13 cellular contexts compared by ENCODE assay signal in the genomic region with DNA sequence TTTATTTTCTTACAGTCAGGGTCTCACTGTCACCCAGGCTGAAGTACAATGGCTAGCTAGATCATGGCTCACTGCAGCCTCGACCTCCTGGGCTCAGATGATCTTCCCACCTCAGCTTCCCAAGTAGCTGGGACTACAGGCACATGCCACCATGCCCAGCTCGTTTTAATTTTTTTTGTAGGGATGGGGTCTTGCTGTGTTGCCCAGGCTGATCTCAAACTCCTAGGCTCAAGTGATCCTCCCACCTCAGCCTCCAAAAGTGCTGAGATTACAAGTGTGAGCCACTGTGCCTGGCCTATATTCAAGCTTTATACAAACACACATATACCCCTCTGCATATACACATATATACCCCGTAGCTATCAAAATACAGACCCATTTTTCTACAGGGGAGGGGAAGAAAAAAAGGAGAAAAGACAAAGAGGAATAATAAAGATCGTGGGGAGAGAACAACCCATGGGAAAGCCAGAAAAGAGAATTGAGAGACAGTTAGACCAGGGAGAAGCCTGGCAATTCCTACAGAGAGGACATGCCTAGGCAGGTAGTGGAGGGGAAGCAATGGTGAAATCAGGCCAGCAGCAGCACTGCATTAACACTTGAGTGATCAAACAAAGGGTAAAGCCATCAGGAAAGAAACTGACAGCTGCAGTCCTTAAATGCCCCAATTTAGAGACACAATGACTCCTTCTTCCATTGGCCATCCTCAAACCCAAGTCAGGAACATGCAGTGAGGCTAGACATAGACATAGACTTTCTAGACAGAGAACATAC.
DNase-seq lines count a peak whose midpoint lies in the region; ATAC-seq, FAIRE-seq and TF ChIP-seq lines count a peak whose summit lies in the region.
"Had no signal": no experiment of that assay in that cellular context is flagged by ENCODE, and none has a peak within 500 bp of the region (broad histone marks: within the 10 kb centered on the region; RNA-seq: fewer than 3 reads in every experiment).

No MANE protein-coding gene starts in this region.

- H3K4me1 ChIP-seq in CD8-positive, alpha-beta memory T cell (ENCODE audit: insufficient read depth, low read length), result peaks cover 14% of the 10 kb centered on the region

- H3K27ac ChIP-seq in CD8-positive, alpha-beta memory T cell (ENCODE audit: low read depth, low read length), result no peak overlapping the region

- DNase-seq in GM18507 (ENCODE audit: extremely low spot score, insufficient read length, low read depth), result no peak
- peak; percentile 44 for DNase-seq in NCI-H146 treated with DMSO at 0.1 percent for 48 hours (lab: John Stamatoyannopoulos, UW; ENCODE audit: unreplicated experiment)
- peak; percentile 57 for DNase-seq in SHP77 treated with DMSO at 0.1 percent for 48 hours (lab: John Stamatoyannopoulos, UW)
- no peak for DNase-seq in neural crest cell (ENCODE audit: low read depth, low spot score)
- no peak for DNase-seq in cerebellar nuclear complex (lab: John Stamatoyannopoulos, UW)
- no peak for DNase-seq in CD8-positive, alpha-beta memory T cell
- DNase-seq: activated T-cell treated with anti-CD3 and anti-CD28 coated beads, Interleukin-2, amount 50 U/mL, for 1 hour; dermis blood vessel endothelial cell; mesenchymal stem cell; OCI-M1 had no signal

- H3K9me3 Mint-ChIP-seq in neural crest cell, result peaks cover 3% of the 10 kb centered on the region
- H3K9me3 Mint-ChIP-seq in CD8-positive, alpha-beta memory T cell, result peaks cover 0 to 2% (median 0%) of the 10 kb centered on the region in 5 donors

- H3K27me3 ChIP-seq in CD8-positive, alpha-beta memory T cell (ENCODE audit: insufficient read depth, low read length, poor library complexity, severe bottlenecking), result no peaks in the 10 kb centered on the region

- peak overlapping the region; percentile 8 for H3K4me3 Mint-ChIP-seq in neural crest cell
- no peak overlapping the region for H3K4me3 Mint-ChIP-seq in CD8-positive, alpha-beta memory T cell

- H3K27me3 Mint-ChIP-seq in neural crest cell (ENCODE audit: low read depth), result no peaks in the 10 kb centered on the region
- peaks cover 5 to 16% of the 10 kb centered on the region in 2 donors for H3K27me3 Mint-ChIP-seq in CD8-positive, alpha-beta memory T cell

- H3K4me3 ChIP-seq in CD8-positive, alpha-beta memory T cell (ENCODE audit: low read length), result no peak overlapping the region
- H3K4me3 ChIP-seq: skin epidermis had no signal

- CTCF ChIA-PET in CD8-positive, alpha-beta memory T cell (lab: Charles Lee), result no interaction called here

- no peaks in the 10 kb centered on the region for H3K36me3 ChIP-seq in CD8-positive, alpha-beta memory T cell (ENCODE audit: insufficient read depth, low read length)

- peaks cover 85% of the 10 kb centered on the region for H3K4me1 Mint-ChIP-seq in neural crest cell
- peaks cover 22 to 25% (median 24%) of the 10 kb centered on the region in 3 donors for H3K4me1 Mint-ChIP-seq in CD8-positive, alpha-beta memory T cell

- no peak overlapping the region for H3K27ac Mint-ChIP-seq in neural crest cell (ENCODE audit: unreplicated experiment)
- no peak overlapping the region for H3K27ac Mint-ChIP-seq in CD8-positive, alpha-beta memory T cell

- FAIRE-seq in GM18507 (lab: Jason Lieb, UNC), result peak; percentile 59

- no peak for ATAC-seq in GM19328 (IDR thresholded peaks at IDR 0.05; ENCODE audit: unreplicated experiment)
- ATAC-seq: activated CD4-positive, CD25-positive, alpha-beta regulatory T cell treated with anti-CD3 and anti-CD28 coated beads, Interleukin-2, amount 50 U/mL, for 24 hours had no signal

- H3K9me3 ChIP-seq in CD8-positive, alpha-beta memory T cell (ENCODE audit: low read length), result no peaks in the 10 kb centered on the region

- no peak for TF ChIP-seq CTCF in neural crest cell (conservative IDR thresholded peaks at IDR 0.05)

- POLR2A ChIA-PET in CD8-positive, alpha-beta memory T cell (lab: Charles Lee), result no interaction called here

- H3K36me3 Mint-ChIP-seq in neural crest cell (ENCODE audit: low read depth), result no peaks in the 10 kb centered on the region
- H3K36me3 Mint-ChIP-seq in CD8-positive, alpha-beta memory T cell, result no peaks in the 10 kb centered on the region

Comparison
In these comparisons a context has a peak if more than half of its experiments do, and no peak if none do; other contexts are left out.
1. DNase-seq: peak in NCI-H146 treated with DMSO at 0.1 percent for 48 hours (single experiment) and SHP77 treated with DMSO at 0.1 percent for 48 hours (single experiment); none in GM18507 (single experiment), neural crest cell (single experiment), cerebellar nuclear complex (0 of 2) and CD8-positive, alpha-beta memory T cell (0 of 5).